29 cellular contexts compared by ENCODE assay signal in the genomic region with DNA sequence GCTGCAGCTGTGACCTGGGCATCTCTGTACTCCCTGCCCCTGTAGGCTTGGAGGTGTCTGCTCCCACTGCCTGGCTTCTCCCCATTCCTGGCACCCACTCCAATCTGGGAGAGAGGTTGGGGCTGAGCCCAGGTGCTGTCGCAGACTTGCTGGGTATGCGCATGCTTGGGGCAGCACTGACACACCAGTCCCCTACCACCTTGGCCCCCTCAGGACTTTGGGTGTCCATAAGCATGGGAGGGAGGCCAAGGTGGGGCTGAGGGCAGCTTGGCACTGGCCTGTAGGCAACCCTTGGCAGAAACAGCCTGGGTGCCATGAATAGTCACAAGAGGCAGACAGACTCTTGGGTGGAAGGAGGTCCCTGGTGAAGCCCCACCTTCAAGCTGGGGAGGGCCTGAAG.
"Had no signal": no experiment of that assay in that cellular context is flagged by ENCODE, and none has a peak within 500 bp of the region (broad histone marks: within the 10 kb centered on the region; RNA-seq: fewer than 3 reads in every experiment).

No MANE protein-coding gene starts in this region.

- H3K27me3 Mint-ChIP-seq: progenitor cell of endocrine pancreas; stimulated activated naive B cell treated with anti-CD40 and anti-IgM and Interleukin-4, amounts not matched to agents 10 μg/mL and 1 μg/mL and 100 μg/mL, for 72 hours; stimulated activated naive CD8-positive, alpha-beta T cell treated with anti-CD3 and anti-CD28 coated beads, Interleukin-15, Interleukin-2, amounts not matched to agents 100 ng/mL and 50 ng/mL, for 24 hours had no signal

- H3K9ac ChIP-seq: neural progenitor cell, parathyroid adenoma had no signal

- H3K27me3 ChIP-seq: neural progenitor cell, neutrophil, ovary, right lobe of liver, spleen, stomach, thyroid gland, tibial nerve, upper lobe of left lung, uterus had no signal

- H3K9me3 Mint-ChIP-seq: stimulated activated naive B cell treated with anti-CD40 and anti-IgM and Interleukin-4, amounts not matched to agents 10 μg/mL and 1 μg/mL and 100 μg/mL, for 72 hours; stimulated activated naive CD8-positive, alpha-beta T cell treated with anti-CD3 and anti-CD28 coated beads, Interleukin-15, Interleukin-2, amounts not matched to agents 100 ng/mL and 50 ng/mL, for 24 hours had no signal

- H3K27ac Mint-ChIP-seq: naive B cell; naive thymus-derived CD8-positive, alpha-beta T cell; nephron; neural progenitor cell; progenitor cell of endocrine pancreas; stimulated activated naive B cell treated with anti-CD40 and anti-IgM and Interleukin-4, amounts not matched to agents 10 μg/mL and 1 μg/mL and 100 μg/mL, for 72 hours; stimulated activated naive CD8-positive, alpha-beta T cell treated with anti-CD3 and anti-CD28 coated beads, Interleukin-15, Interleukin-2, amounts not matched to agents 100 ng/mL and 50 ng/mL, for 24 hours had no signal

- H3K36me3 Mint-ChIP-seq: naive B cell, neural progenitor cell had no signal

- H3K4me1 Mint-ChIP-seq: naive B cell; nephron; neural progenitor cell; stimulated activated naive B cell treated with anti-CD40 and anti-IgM and Interleukin-4, amounts not matched to agents 10 μg/mL and 1 μg/mL and 100 μg/mL, for 72 hours had no signal

- ATAC-seq: naive thymus-derived CD8-positive, alpha-beta T cell; psoas muscle; right cardiac atrium; stimulated activated naive B cell treated with anti-CD40 and anti-IgM and Interleukin-4, amounts not matched to agents 10 μg/mL and 1 μg/mL and 100 μg/mL, for 72 hours had no signal

- H2AFZ ChIP-seq: neural progenitor cell, parathyroid adenoma had no signal

- H3K79me2 ChIP-seq: parathyroid adenoma had no signal

- H3K4me3 ChIP-seq: neural progenitor cell, ovary, psoas muscle, right lobe of liver, skin epidermis, smooth muscle cell, spleen, stomach, thoracic aorta, thyroid gland, tibial nerve, upper lobe of left lung, uterus had no signal

- H3K9me3 ChIP-seq: neutrophil, ovary, psoas muscle, right lobe of liver, stomach, thoracic aorta, thyroid gland, tibial nerve, upper lobe of left lung, uterus had no signal

- H3K4me1 ChIP-seq: neural progenitor cell, parathyroid adenoma, psoas muscle, right lobe of liver, spleen, thyroid gland, upper lobe of left lung, uterus had no signal

- H3K36me3 ChIP-seq: neural progenitor cell, neutrophil, ovary, right lobe of liver, spleen, stomach, thoracic aorta, thyroid gland, tibial nerve, upper lobe of left lung, uterus had no signal

- H3K27ac ChIP-seq: neural progenitor cell, neutrophil, ovary, parathyroid adenoma, psoas muscle, right lobe of liver, skin epidermis, spleen, stomach, thoracic aorta, thyroid gland, tibial nerve, upper lobe of left lung, uterus had no signal

- H3K4me2 ChIP-seq: neural progenitor cell, smooth muscle cell had no signal

- H3K4me3 Mint-ChIP-seq: naive B cell; naive thymus-derived CD8-positive, alpha-beta T cell; nephron; neural progenitor cell; stimulated activated naive B cell treated with anti-CD40 and anti-IgM and Interleukin-4, amounts not matched to agents 10 μg/mL and 1 μg/mL and 100 μg/mL, for 72 hours; stimulated activated naive CD8-positive, alpha-beta T cell treated with anti-CD3 and anti-CD28 coated beads, Interleukin-15, Interleukin-2, amounts not matched to agents 100 ng/mL and 50 ng/mL, for 24 hours had no signal

- DNase-seq: naive B cell; naive thymus-derived CD8-positive, alpha-beta T cell; nucleus accumbens; ovary; psoas muscle; right lobe of liver; spleen; stimulated activated CD4-positive, alpha-beta T cell treated with anti-CD3 and anti-CD28 coated beads, Interleukin-12 subunit alpha, Interleukin-12 subunit beta, amount 100 ng/mL, for 4 hours; stimulated activated CD4-positive, alpha-beta T cell treated with anti-CD3 and anti-CD28 coated beads, Interleukin-1b, Interleukin-23, amount 100 ng/mL, for 48 hours; stimulated activated CD4-positive, alpha-beta T cell treated with anti-CD3 and anti-CD28 coated beads, Interleukin-4, amount 100 ng/mL, for 1 hour; stimulated activated CD4-positive, alpha-beta T cell treated with anti-CD3 and anti-CD28 coated beads, Interleukin-4, amount 100 ng/mL, for 4 hours; stimulated activated CD8-positive, alpha-beta memory T cell treated with anti-CD3 and anti-CD28 coated beads, Interleukin-4, amount 100 ng/mL, for 48 hours; stimulated activated naive B cell treated with anti-CD40 and anti-IgM and Interleukin-4, amounts not matched to agents 10 μg/mL and 1 μg/mL and 100 μg/mL, for 72 hours; stimulated activated naive CD4-positive, alpha-beta T cell treated with Interleukin-2 at 50 U/mL for 16 hours; stomach; thyroid gland; uterus had no signal
